22 cellular contexts compared by ENCODE assay signal in the genomic region with DNA sequence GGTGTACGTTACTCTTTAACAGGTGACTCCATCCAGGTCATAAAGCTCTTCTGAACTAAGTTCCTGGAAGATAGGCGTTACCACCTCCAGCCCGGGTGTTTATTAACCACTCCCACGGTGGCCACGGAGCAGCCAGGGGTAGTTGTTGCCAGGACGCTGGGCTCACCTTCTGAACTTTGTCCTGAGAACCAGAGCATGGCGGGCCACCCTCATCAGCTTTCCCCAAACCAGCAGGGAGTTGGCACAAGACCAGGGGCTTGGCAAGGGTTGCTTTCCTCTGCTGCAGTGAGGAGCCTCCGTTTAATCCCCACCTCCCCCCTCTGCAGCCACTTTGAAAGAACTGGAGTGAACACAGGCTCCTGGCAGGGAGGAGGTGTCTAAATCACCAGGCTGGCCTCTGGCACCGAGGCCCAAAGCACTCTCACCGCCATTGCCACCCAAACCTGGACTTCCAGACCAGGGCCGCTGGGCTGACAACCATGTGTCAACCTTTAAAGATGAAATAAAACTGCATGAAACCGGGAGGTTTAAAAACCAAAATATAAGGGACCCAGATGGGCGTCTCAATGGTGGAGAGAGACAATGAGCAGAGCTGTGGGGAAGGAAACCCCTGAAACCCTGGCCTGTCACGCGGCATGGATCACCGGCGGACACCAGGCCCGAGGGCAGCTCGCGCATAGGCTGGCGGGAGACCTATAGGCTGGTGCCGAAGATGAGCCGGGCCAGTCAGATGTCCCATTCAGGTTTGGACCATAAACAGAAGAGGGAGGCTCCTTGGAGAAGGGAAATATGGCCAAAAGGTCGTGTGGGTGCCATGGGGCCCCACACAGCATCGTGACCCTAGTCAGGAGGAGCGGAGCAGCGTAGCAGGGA. TPM values are rescaled to one million over a fixed set of nuclear protein-coding genes. Genes with fewer than 3 reads are reported as not detected.
DNase-seq lines count a peak whose midpoint lies in the region; ATAC-seq and TF ChIP-seq lines count a peak whose summit lies in the region.
"Had no signal": no experiment of that assay in that cellular context is flagged by ENCODE, and none has a peak within 500 bp of the region (broad histone marks: within the 10 kb centered on the region; RNA-seq: fewer than 3 reads in every experiment).

No MANE protein-coding gene starts in this region.

- H3K9ac ChIP-seq in colonic mucosa (ENCODE audit: low read depth in 2 of 2, low read length in 2 of 2) (peak overlapping the region in 1 of 2 donors; percentile 42), MM.1S (ENCODE audit: low read length) (no peak overlapping the region)

- H4K20me1 ChIP-seq in MM.1S (ENCODE audit: insufficient read depth, low read length), result no peaks in the 10 kb centered on the region

- H2AFZ ChIP-seq in MM.1S (ENCODE audit: low read length), result no peak overlapping the region

- peak; percentile 30 for DNase-seq in HT-29 (ENCODE audit: low spot score)
- peak; percentile 93 for DNase-seq in colonic mucosa
- DNase-seq in left colon, result peak; percentile 87 to 93
- DNase-seq in renal cortical epithelial cell (ENCODE audit: low read depth), result peak; percentile 96
- DNase-seq in stimulated activated naive CD4-positive, alpha-beta T cell treated with Interleukin-2 at 50 U/mL for 16 hours (lab: John Stamatoyannopoulos, UW), result no peak
- no peak for DNase-seq in DMS114 treated with DMSO at 0.1 percent for 48 hours (lab: John Stamatoyannopoulos, UW; ENCODE audit: unreplicated experiment)
- no peak for DNase-seq in immature natural killer cell
- no peak for DNase-seq in MM.1S
- DNase-seq: activated CD4-positive, CD25-positive, alpha-beta regulatory T cell; activated CD8-positive, alpha-beta memory T cell treated with anti-CD3 and anti-CD28 coated beads for 24 hours; H9; hippocampal formation; Kasumi-1; naive B cell; NCI-H1417; psoas muscle had no signal

- peaks cover 4 to 7% of the 10 kb centered on the region in 2 donors for H3K4me1 Mint-ChIP-seq in immature natural killer cell
- H3K4me1 Mint-ChIP-seq: activated T-helper 17 cell treated with anti-CD3 and anti-CD28 coated beads, Interleukin-2, amount 50 U/mL, for 72 hours had no signal

- H3K27ac ChIP-seq in colonic mucosa, result peak overlapping the region; percentile 86
- no peak overlapping the region for H3K27ac ChIP-seq in MM.1S (ENCODE audit: low read length)
- H3K27ac ChIP-seq: psoas muscle, SJSA1, tibial nerve had no signal

- H3F3A ChIP-seq in MM.1S (ENCODE audit: insufficient read depth, low read length), result no peaks in the 10 kb centered on the region

- H3K27ac Mint-ChIP-seq in immature natural killer cell, result no peak overlapping the region
- H3K27ac Mint-ChIP-seq: H9; stimulated activated memory B cell treated with anti-CD40 and anti-IgM and Interleukin-4, amounts not matched to agents 10 μg/mL and 1 μg/mL and 100 μg/mL, for 72 hours; T-helper 2 cell treated with Interferon-gamma antibody and Interleukin-4, amounts not matched to agents 5 μg/mL and 100 μg/mL, for 36 hours had no signal

- no peaks in the 10 kb centered on the region for H3K36me3 ChIP-seq in colonic mucosa
- no peaks in the 10 kb centered on the region for H3K36me3 ChIP-seq in MM.1S (replicated peaks; ENCODE audit: insufficient read depth, low read length)
- H3K36me3 ChIP-seq: SJSA1, tibial nerve had no signal

- H3K4me1 ChIP-seq in colonic mucosa, result peaks cover 10% of the 10 kb centered on the region
- no peaks in the 10 kb centered on the region for H3K4me1 ChIP-seq in MM.1S (ENCODE audit: low read length)
- H3K4me1 ChIP-seq: SJSA1, tibial nerve had no signal

- intact Hi-C loops in colonic mucosa (cut with DNase I), result no loop called here
- intact Hi-C loops in left colon (cut with DNase I, micrococcal nuclease), result no loop called here

- no peaks in the 10 kb centered on the region for H3K9me3 Mint-ChIP-seq in immature natural killer cell
- H3K9me3 Mint-ChIP-seq: activated T-helper 17 cell treated with anti-CD3 and anti-CD28 coated beads, Interleukin-2, amount 50 U/mL, for 72 hours; naive B cell had no signal

- H3K79me2 ChIP-seq in MM.1S (ENCODE audit: low read length), result no peaks in the 10 kb centered on the region

- H3K4me2 ChIP-seq in MM.1S (ENCODE audit: low read depth, low read length), result no peak overlapping the region

- H3K4me3 ChIP-seq in colonic mucosa (no peak overlapping the region), MM.1S (ENCODE audit: low read length) (no peak overlapping the region)
- H3K4me3 ChIP-seq: psoas muscle, SJSA1, tibial nerve had no signal

- peak; percentile 81 for ATAC-seq in left colon
- ATAC-seq: activated T-helper 17 cell treated with anti-CD3 and anti-CD28 coated beads, Interleukin-2, amount 50 U/mL, for 72 hours; psoas muscle; stimulated activated memory B cell treated with anti-CD40 and anti-IgM and Interleukin-4, amounts not matched to agents 10 μg/mL and 1 μg/mL and 100 μg/mL, for 72 hours had no signal

- H3K36me3 Mint-ChIP-seq in immature natural killer cell, result no peaks in the 10 kb centered on the region
- H3K36me3 Mint-ChIP-seq: naive B cell; stimulated activated memory B cell treated with anti-CD40 and anti-IgM and Interleukin-4, amounts not matched to agents 10 μg/mL and 1 μg/mL and 100 μg/mL, for 72 hours had no signal

- H3K9me2 ChIP-seq in MM.1S (replicated peaks; ENCODE audit: insufficient read depth, low read length), result no peaks in the 10 kb centered on the region

- TF ChIP-seq CTCF in colonic mucosa (IDR thresholded peaks at IDR 0.05), result no peak
- TF ChIP-seq CTCF in MM.1S (IDR thresholded peaks at IDR 0.05; ENCODE audit: low read length), result no peak

- peaks cover 0 to 3% (median 2%) of the 10 kb centered on the region in 3 donors for H3K27me3 Mint-ChIP-seq in immature natural killer cell (ENCODE audit: low read depth in 3 of 3)
- H3K27me3 Mint-ChIP-seq: activated T-helper 17 cell treated with anti-CD3 and anti-CD28 coated beads, Interleukin-2, amount 50 U/mL, for 72 hours had no signal

- H3K4me3 Mint-ChIP-seq in immature natural killer cell, result no peak overlapping the region
- H3K4me3 Mint-ChIP-seq: activated T-helper 17 cell treated with anti-CD3 and anti-CD28 coated beads, Interleukin-2, amount 50 U/mL, for 72 hours; H9; naive B cell; stimulated activated memory B cell treated with anti-CD40 and anti-IgM and Interleukin-4, amounts not matched to agents 10 μg/mL and 1 μg/mL and 100 μg/mL, for 72 hours; T-helper 2 cell treated with Interferon-gamma antibody and Interleukin-4, amounts not matched to agents 5 μg/mL and 100 μg/mL, for 36 hours had no signal

- H3K27me3 ChIP-seq in colonic mucosa, result no peaks in the 10 kb centered on the region
- no peaks in the 10 kb centered on the region for H3K27me3 ChIP-seq in MM.1S (replicated peaks; ENCODE audit: insufficient read depth, low read length)
- H3K27me3 ChIP-seq: SJSA1, tibial nerve had no signal

- H3K9me3 ChIP-seq in colonic mucosa, result no peaks in the 10 kb centered on the region
- no peaks in the 10 kb centered on the region for H3K9me3 ChIP-seq in MM.1S (replicated peaks; ENCODE audit: insufficient read depth, low read length)
- H3K9me3 ChIP-seq: psoas muscle, SJSA1, tibial nerve had no signal

RNA-seq across cellular contexts. Expression of a gene that starts 30.9 kb away (rescaled TPM):
- total RNA-seq in HT-29 (2014; rRNA removed; shearing (Covaris generic)), result 0.03 TPM in 1 of 2 replicates, not detected in the other
- total RNA-seq in colonic mucosa, result 1 to 10 TPM in 1 of 2 donors, under 1 TPM in 1; 0.44 to 1.1 TPM
- under 1 TPM; 0.22 to 0.24 TPM for total RNA-seq in left colon
- 2.8 and 4.5 TPM in 2 replicates for total RNA-seq in renal cortical epithelial cell
- polyA plus RNA-seq in immature natural killer cell, result 1 to 10 TPM; 1.2 to 2.8 (median 1.2) TPM
- total RNA-seq: H9 had no signal

RNA-seq across cellular contexts. Expression of a gene that starts 45.0 kb away (rescaled TPM):
- not detected in 2 replicates for total RNA-seq in HT-29 (2014; rRNA removed; shearing (Covaris generic))
- total RNA-seq in colonic mucosa (not detected), left colon (not detected), renal cortical epithelial cell (not detected in 2 replicates)
- polyA plus RNA-seq in immature natural killer cell, result not detected
- total RNA-seq: activated T-helper 17 cell treated with anti-CD3 and anti-CD28 coated beads, Interleukin-2, amount 50 U/mL, for 72 hours; H9; psoas muscle; SJSA1; tibial nerve had no signal
- polyA plus RNA-seq: BJ, psoas muscle had no signal

RNA-seq across cellular contexts. Expression of a gene that starts 49.9 kb away (rescaled TPM):
- 4.5 and 9.1 TPM in 2 replicates for total RNA-seq in HT-29 (2014; rRNA removed; shearing (Covaris generic))
- total RNA-seq in colonic mucosa, result 10 to 100 TPM; 41.1 to 48.3 TPM
- total RNA-seq in left colon, result 10 to 100 TPM; 52.9 to 67.2 TPM
- 9.7 and 18.5 TPM in 2 replicates for total RNA-seq in renal cortical epithelial cell
- polyA plus RNA-seq in immature natural killer cell, result 1 to 10 TPM in 2 of 3 donors, under 1 TPM in 1; 0.85 to 6.7 (median 4.1) TPM

Comparison
In these comparisons a context has a peak if more than half of its experiments do, and no peak if none do; other contexts are left out.
1. DNase-seq: peak in HT-29 (single experiment), colonic mucosa (single experiment), left colon (2 of 2) and renal cortical epithelial cell (single experiment); none in stimulated activated naive CD4-positive, alpha-beta T cell treated with Interleukin-2 at 50 U/mL for 16 hours (single experiment), DMS114 treated with DMSO at 0.1 percent for 48 hours (single experiment), immature natural killer cell (0 of 3) and MM.1S (single experiment).